ENCODE assay signal across 15 cellular contexts in genomic region chr12:28780096-28780495, GRCh38.
A peak's percentile ranks its signal among the peaks of the same experiment; 100 is the strongest.
DNase-seq lines count a peak whose midpoint lies in the region; FAIRE-seq and TF ChIP-seq lines count a peak whose summit lies in the region.
"Had no signal": no experiment of that assay in that cellular context is flagged by ENCODE, and none has a peak within 500 bp of the region (broad histone marks: within the 10 kb centered on the region; RNA-seq: fewer than 3 reads in every experiment).

No MANE protein-coding gene starts in this region.

- H3K4me1 ChIP-seq in kidney (ENCODE audit: control insufficient read depth in 1 of 2, insufficient read depth in 1 of 2, low read depth in 1 of 2, low read length in 2 of 2) = no peaks in the 10 kb centered on the region
- H3K4me1 ChIP-seq: tibial nerve had no signal

- no peaks in the 10 kb centered on the region; the same call in 1 of the 2 replicates for H3K9me3 Mint-ChIP-seq in HFFc6
- no peaks in the 10 kb centered on the region for H3K9me3 Mint-ChIP-seq in endothelial cell (ENCODE audit: unreplicated experiment)
- H3K9me3 Mint-ChIP-seq: dendritic cell treated with granulocyte-macrophage colony-stimulating factor and Interleukin-4, amounts not matched to agents 40 ng/mL and 50 ng/mL, for 4 days; GM23338 had no signal

- intact Hi-C loops in kidney (cut with DNase I) = no loop called here

- H3K4me3 Mint-ChIP-seq in HFFc6 (no peak overlapping the region), endothelial cell (ENCODE audit: unreplicated experiment) (no peak overlapping the region)
- H3K4me3 Mint-ChIP-seq: dendritic cell treated with granulocyte-macrophage colony-stimulating factor and Interleukin-4, amounts not matched to agents 40 ng/mL and 50 ng/mL, for 4 days; GM23338 had no signal

- H3K9ac ChIP-seq in kidney (ENCODE audit: low read length in 2 of 2) = no peak overlapping the region

- H3K36me3 ChIP-seq in kidney (ENCODE audit: control insufficient read depth in 1 of 2, insufficient read depth in 2 of 2, low read length in 2 of 2) = no peaks in the 10 kb centered on the region
- H3K36me3 ChIP-seq: tibial nerve had no signal

- TF ChIP-seq CTCF in HFFc6 (IDR thresholded peaks at IDR 0.05) (no peak), endothelial cell (IDR thresholded peaks at IDR 0.05; ENCODE audit: unreplicated experiment) (no peak), kidney (IDR thresholded peaks at IDR 0.05; ENCODE audit: borderline replicate concordance, extremely low read depth, insufficient read depth) (no peak)

- no peaks in the 10 kb centered on the region for H3K36me3 Mint-ChIP-seq in HFFc6 (ENCODE audit: low read depth)
- no peaks in the 10 kb centered on the region for H3K36me3 Mint-ChIP-seq in endothelial cell (ENCODE audit: low read depth, unreplicated experiment)

- FAIRE-seq in kidney (lab: Jason Lieb, UNC) = no peak
- FAIRE-seq: G401.6 had no signal

- no peaks in the 10 kb centered on the region for H3K9me3 ChIP-seq in kidney (ENCODE audit: control insufficient read depth in 1 of 2, low read length in 2 of 2)
- H3K9me3 ChIP-seq: tibial nerve had no signal

- DNase-seq in GM04504 (ENCODE audit: low read depth) = peak; percentile 20
- peak; percentile 40 for DNase-seq in SHP77 treated with DMSO at 0.1 percent for 48 hours (lab: John Stamatoyannopoulos, UW)
- DNase-seq in fibroblast of peridontal ligament (ENCODE audit: extremely low read depth) = peak; percentile 77
- peak; percentile 26 for DNase-seq in smooth muscle cell of the brain vasculature (ENCODE audit: low read depth, low spot score)
- no peak for DNase-seq in HFFc6
- no peak for DNase-seq in NOMO-1 (lab: John Stamatoyannopoulos, UW; ENCODE audit: unreplicated experiment in 2 of 2)
- no peak for DNase-seq in endothelial cell (ENCODE audit: low spot score)
- DNase-seq in kidney = no peak
- DNase-seq: activated effector memory CD4-positive, alpha-beta T cell treated with anti-CD3 and anti-CD28 coated beads, Interleukin-2, amount 50 U/mL, for 16 hours; occipital lobe had no signal

- no peak overlapping the region for H3K4me3 ChIP-seq in kidney (ENCODE audit: low read length in 2 of 2)
- H3K4me3 ChIP-seq: GM23338, tibial nerve had no signal

- H3K4me1 Mint-ChIP-seq in HFFc6 (ENCODE audit: low read depth) = no peaks in the 10 kb centered on the region
- peaks cover 11% of the 10 kb centered on the region for H3K4me1 Mint-ChIP-seq in endothelial cell (ENCODE audit: unreplicated experiment)

- H3K27me3 Mint-ChIP-seq in HFFc6 (ENCODE audit: insufficient read depth) (peaks cover 1% of the 10 kb centered on the region; the same call in 1 of the 2 replicates), endothelial cell (ENCODE audit: unreplicated experiment) (no peaks in the 10 kb centered on the region)
- H3K27me3 Mint-ChIP-seq: dendritic cell treated with granulocyte-macrophage colony-stimulating factor and Interleukin-4, amounts not matched to agents 40 ng/mL and 50 ng/mL, for 4 days had no signal

- H3K27ac ChIP-seq in kidney (ENCODE audit: low read depth in 2 of 2, low read length in 2 of 2) = no peak overlapping the region
- H3K27ac ChIP-seq: tibial nerve, VCaP had no signal

- H3K27ac Mint-ChIP-seq in HFFc6 (no peak overlapping the region), endothelial cell (ENCODE audit: unreplicated experiment) (no peak overlapping the region)
- H3K27ac Mint-ChIP-seq: dendritic cell treated with granulocyte-macrophage colony-stimulating factor and Interleukin-4, amounts not matched to agents 40 ng/mL and 50 ng/mL, for 4 days; GM23338 had no signal

Comparison
In these comparisons a context has a peak if more than half of its experiments do, and no peak if none do; other contexts are left out.
1. DNase-seq: peak in GM04504 (single experiment), SHP77 treated with DMSO at 0.1 percent for 48 hours (single experiment), fibroblast of peridontal ligament (single experiment) and smooth muscle cell of the brain vasculature (single experiment); none in HFFc6 (single experiment), NOMO-1 (0 of 2), endothelial cell (single experiment) and kidney (single experiment).